Comparison of ENCODE assay signal across 4 cellular contexts in the genomic region with DNA sequence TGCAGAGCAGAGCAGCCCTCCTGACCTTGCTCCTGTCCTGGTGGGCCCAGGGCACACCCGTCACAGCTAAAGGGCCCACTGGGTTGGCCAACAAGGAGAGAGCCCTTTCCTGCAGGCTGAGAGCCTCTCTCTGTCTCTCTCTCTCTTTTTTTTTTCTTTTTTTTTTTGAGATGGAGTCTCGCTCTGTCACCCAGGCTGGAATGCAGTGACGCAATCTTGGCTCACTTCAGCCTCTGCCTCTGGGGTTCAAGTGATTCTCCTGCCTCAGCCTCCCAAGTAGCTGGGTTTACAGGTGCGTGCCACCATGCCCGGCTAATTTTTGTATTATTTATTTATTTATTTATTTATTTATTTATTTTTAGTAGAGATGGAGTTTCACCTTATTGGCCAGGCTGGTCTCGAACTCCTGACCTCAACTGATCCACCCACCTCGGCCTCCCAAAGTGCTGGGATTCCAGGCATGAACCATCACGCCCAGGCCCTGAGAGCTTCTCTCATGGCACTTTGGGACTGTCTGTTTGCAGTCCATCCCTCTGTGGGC. TPM values are rescaled to one million over a fixed set of nuclear protein-coding genes. Genes with fewer than 3 reads are reported as not detected.
"Had no signal": no experiment of that assay in that cellular context is flagged by ENCODE, and none has a peak within 500 bp of the region (broad histone marks: within the 10 kb centered on the region; RNA-seq: fewer than 3 reads in every experiment).

No MANE protein-coding gene starts in this region.

RNA-seq across cellular contexts. Expression of a gene that starts 23.6 kb away (rescaled TPM):
- polyA plus RNA-seq: pancreas, spleen, thymus, urinary bladder had no signal
